ENCODE assay signal across 8 cellular contexts in genomic region chr2:18976112-18976961, GRCh38.
A peak's percentile ranks its signal among the peaks of the same experiment; 100 is the strongest.
DNase-seq lines count a peak whose midpoint lies in the region; ATAC-seq and TF ChIP-seq lines count a peak whose summit lies in the region.

No MANE protein-coding gene starts in this region.

- H3K4me3 ChIP-seq in SJSA1 (peak overlapping the region; percentile 17), lower lobe of right lung (no peak overlapping the region)

- TF ChIP-seq CTCF in lower lobe of right lung (IDR thresholded peaks at IDR 0.05) = no peak

- H3K4me3 Mint-ChIP-seq in activated CD4-positive, alpha-beta T cell treated with anti-CD3 and anti-CD28 coated beads for 36 hours = no peak overlapping the region

- H3K9me3 Mint-ChIP-seq in activated CD4-positive, alpha-beta T cell treated with anti-CD3 and anti-CD28 coated beads for 36 hours (ENCODE audit: low read depth) = no peaks in the 10 kb centered on the region

- CTCF ChIA-PET in activated CD4-positive, alpha-beta T cell treated with anti-CD3 and anti-CD28 coated beads for 36 hours (lab: Charles Lee) = interaction anchor here (0.6 kb wide), 1 partner anchor 246 kb away, joined by 3 read pairs; no protein-coding TSS in a partner anchor

- H3K27ac ChIP-seq in SJSA1 (peak overlapping the region; percentile 80), lower lobe of right lung (peak overlapping the region; percentile 40)

- H3K27me3 ChIP-seq in SJSA1 (replicated peaks) = no peaks in the 10 kb centered on the region
- H3K27me3 ChIP-seq in lower lobe of right lung (ENCODE audit: low read depth) = no peaks in the 10 kb centered on the region

- intact Hi-C loops in lower lobe of right lung (cut with DNase I) = no loop called here
- intact Hi-C loops in activated CD4-positive, alpha-beta T cell treated with anti-CD3 and anti-CD28 coated beads for 36 hours (cut with DNase I, micrococcal nuclease) = no loop called here

- no peaks in the 10 kb centered on the region for H3K36me3 Mint-ChIP-seq in activated CD4-positive, alpha-beta T cell treated with anti-CD3 and anti-CD28 coated beads for 36 hours (ENCODE audit: low read depth)

- peak in 1 of 2 experiments; percentile 83 for DNase-seq in SJSA1 (ENCODE audit: low read depth in 1 of 2, low spot score in 2 of 2)
- DNase-seq in lower lobe of right lung = no peak
- DNase-seq in DMS 273 treated with DMSO at 0.1 percent for 48 hours (lab: John Stamatoyannopoulos, UW) = no peak
- DNase-seq in activated CD4-positive, alpha-beta T cell treated with anti-CD3 and anti-CD28 coated beads for 36 hours = no peak
- no peak for DNase-seq in hippocampal formation (lab: John Stamatoyannopoulos, UW)

- no peaks in the 10 kb centered on the region for H3K9me3 ChIP-seq in SJSA1 (replicated peaks)
- no peaks in the 10 kb centered on the region for H3K9me3 ChIP-seq in lower lobe of right lung

- H3K4me1 Mint-ChIP-seq in activated CD4-positive, alpha-beta T cell treated with anti-CD3 and anti-CD28 coated beads for 36 hours = no peaks in the 10 kb centered on the region

- no peaks in the 10 kb centered on the region for H3K27me3 Mint-ChIP-seq in activated CD4-positive, alpha-beta T cell treated with anti-CD3 and anti-CD28 coated beads for 36 hours

- POLR2A ChIA-PET in activated CD4-positive, alpha-beta T cell treated with anti-CD3 and anti-CD28 coated beads for 36 hours (lab: Charles Lee) = no interaction called here

- peaks cover 30% of the 10 kb centered on the region for H3K4me1 ChIP-seq in SJSA1 (replicated peaks)
- no peaks in the 10 kb centered on the region for H3K4me1 ChIP-seq in lower lobe of right lung

- no peaks in the 10 kb centered on the region for H3K36me3 ChIP-seq in SJSA1
- no peaks in the 10 kb centered on the region for H3K36me3 ChIP-seq in lower lobe of right lung

- ATAC-seq in GM18873 (IDR thresholded peaks at IDR 0.05; ENCODE audit: low FRiP score, unreplicated experiment) (peak; percentile 73), HG03095 (IDR thresholded peaks at IDR 0.05; ENCODE audit: unreplicated experiment) (peak; percentile 90), lower lobe of right lung (no peak), GM19023 (IDR thresholded peaks at IDR 0.05; ENCODE audit: unreplicated experiment) (no peak)
- ATAC-seq in activated CD4-positive, alpha-beta T cell treated with anti-CD3 and anti-CD28 coated beads for 36 hours = no peak

- H3K27ac Mint-ChIP-seq in activated CD4-positive, alpha-beta T cell treated with anti-CD3 and anti-CD28 coated beads for 36 hours = no peak overlapping the region

Comparison
In these comparisons a context has a peak if more than half of its experiments do, and no peak if none do; other contexts are left out.
1. ATAC-seq: peak in GM18873 (single experiment) and HG03095 (single experiment); none in lower lobe of right lung (0 of 2), activated CD4-positive, alpha-beta T cell treated with anti-CD3 and anti-CD28 coated beads for 36 hours (single experiment) and GM19023 (single experiment).